11 cellular contexts compared by ENCODE assay signal in genomic region chr14:102900631-102901571, GRCh38. TPM values are rescaled to one million over a fixed set of nuclear protein-coding genes. Genes with fewer than 3 reads are reported as not detected.
DNase-seq lines count a peak whose midpoint lies in the region; ATAC-seq, FAIRE-seq and TF ChIP-seq lines count a peak whose summit lies in the region.
"Had no signal": no experiment of that assay in that cellular context is flagged by ENCODE, and none has a peak within 500 bp of the region (broad histone marks: within the 10 kb centered on the region; RNA-seq: fewer than 3 reads in every experiment).

No MANE protein-coding gene starts in this region.

- TF ChIP-seq POLR2A in GM12892 (IDR thresholded peaks at IDR 0.05; ENCODE audit: low read depth, low read length): no peak

- no peak for TF ChIP-seq CTCF in GM13977 (IDR thresholded peaks at IDR 0.05; ENCODE audit: extremely low read depth, insufficient read depth, missing control alignments)

- 70% methylated on average over 39 of the region's 39 CpGs for WGBS in right cardiac atrium

- DNase-seq in GM13977 (ENCODE audit: low spot score) (peak; percentile 82), right cardiac atrium (no peak), NCI-H524 treated with DMSO at 0.1 percent for 48 hours (lab: John Stamatoyannopoulos, UW) (no peak), GM12892 (ENCODE audit: insufficient read length) (no peak), NCI-H2171 treated with DMSO at 0.1 percent for 48 hours (lab: John Stamatoyannopoulos, UW) (no peak), NCI-H2081 (lab: John Stamatoyannopoulos, UW) (no peak)

- H3K27me3 ChIP-seq in right cardiac atrium (ENCODE audit: control insufficient read depth, insufficient read depth): no peaks in the 10 kb centered on the region

- no peaks in the 10 kb centered on the region for H3K9me3 ChIP-seq in right cardiac atrium (ENCODE audit: control insufficient read depth, low read length)

- in situ Hi-C loops in GM13977 (cut with MboI; ENCODE audit: low pct_unique_long_range_greater_than_20kb, low sequenced_read_pairs, unreplicated experiment): no loop called here

- H3K27ac ChIP-seq in right cardiac atrium (ENCODE audit: low read length): no peak overlapping the region
- H3K27ac ChIP-seq: skin epidermis, VCaP had no signal

- intact Hi-C loops in right cardiac atrium (cut with DNase I): no loop called here

- no peak overlapping the region for H3K4me3 ChIP-seq in right cardiac atrium (ENCODE audit: low read length)
- H3K4me3 ChIP-seq: skin epidermis had no signal

- ATAC-seq in GM19468 (IDR thresholded peaks at IDR 0.05; ENCODE audit: extremely low read depth, unreplicated experiment) (peak; percentile 24), HG03342 (IDR thresholded peaks at IDR 0.05; ENCODE audit: unreplicated experiment) (peak; percentile 37), right cardiac atrium (peak; percentile 29 to 38)
- ATAC-seq: HCT116 had no signal

- no peak for FAIRE-seq in GM12892 (lab: Jason Lieb, UNC)

- no peaks in the 10 kb centered on the region for H3K4me1 ChIP-seq in right cardiac atrium (ENCODE audit: control insufficient read depth, insufficient read depth, low read length)

RNA-seq across cellular contexts. Expression of gene AMN, which starts 21.6 kb away (rescaled TPM):
- under 1 TPM in 2 of 4 donors, not detected in 2; 0.37 to 0.58 TPM for total RNA-seq in right cardiac atrium
- polyA plus RNA-seq in right cardiac atrium: 0.48 TPM
- 0.15 TPM for polyA plus RNA-seq in GM12892 (2012; ENCODE audit: missing spikeins)
